In the genomic region with DNA sequence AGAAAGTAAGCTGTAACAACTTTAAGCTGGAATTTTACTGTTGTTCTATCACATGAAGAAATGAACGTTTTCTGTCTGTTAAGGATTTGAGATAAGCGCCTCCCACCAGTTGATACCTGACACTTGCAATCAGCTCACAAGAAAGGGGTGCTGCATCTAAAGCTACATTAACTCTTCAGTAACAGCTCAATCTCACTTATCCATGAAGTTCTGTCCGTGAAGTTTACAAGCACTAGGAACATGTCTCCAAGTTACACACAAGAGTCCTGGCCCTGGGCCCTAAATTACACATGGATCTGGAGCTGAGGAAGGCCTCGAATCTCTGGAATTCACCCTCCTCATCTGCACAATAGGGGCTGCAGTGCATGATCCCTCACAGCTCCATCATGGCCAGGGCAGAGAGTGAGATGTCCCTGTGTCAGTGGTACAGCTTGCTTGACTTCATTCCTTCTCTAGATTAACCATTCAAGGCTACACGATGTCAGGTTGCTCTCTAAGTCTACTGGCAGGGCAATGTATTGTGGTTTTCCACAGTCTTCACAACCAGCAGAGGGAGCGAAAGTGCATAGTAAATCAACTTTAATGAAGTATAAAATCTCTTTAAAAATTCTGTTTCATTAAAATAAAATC, we compare ENCODE assay signal across 9 cellular contexts.
DNase-seq lines count a peak whose midpoint lies in the region; ATAC-seq and TF ChIP-seq lines count a peak whose summit lies in the region.
"Had no signal": no experiment of that assay in that cellular context is flagged by ENCODE, and none has a peak within 500 bp of the region (broad histone marks: within the 10 kb centered on the region; RNA-seq: fewer than 3 reads in every experiment).

No MANE protein-coding gene starts in this region.

- CTCF ChIA-PET in GM10248 (lab: Yijun Ruan, JAX), result interaction anchor here (1.4 to 1.8 kb wide), 4 partner anchors 16 to 488 kb away, joined by 3 to 5 read pairs (median 4); no protein-coding TSS in a partner anchor

- no peaks in the 10 kb centered on the region for H3K9me3 ChIP-seq in endodermal cell (ENCODE audit: control insufficient read depth, low read length)
- H3K9me3 ChIP-seq in osteoblast (ENCODE audit: low read depth, low read length), result no peaks in the 10 kb centered on the region

- no peak overlapping the region for H3K27ac ChIP-seq in endodermal cell (ENCODE audit: low read depth, low read length)
- peak overlapping the region; percentile 67 for H3K27ac ChIP-seq in osteoblast (ENCODE audit: low read depth, low read length)

- DNase-seq in GM10248 (ENCODE audit: extremely low spot score) (no peak), NCI-H1694 treated with DMSO at 0.1 percent for 48 hours (lab: John Stamatoyannopoulos, UW) (peak; percentile 2), endodermal cell (peak; percentile 61), osteoblast (ENCODE audit: insufficient read length, low spot score, missing footprints) (peak; percentile 74)
- DNase-seq in stimulated activated naive CD4-positive, alpha-beta T cell (lab: John Stamatoyannopoulos, UW), result no peak

- H2AFZ ChIP-seq in osteoblast (ENCODE audit: low read length), result peak overlapping the region; percentile 85

- H3K79me2 ChIP-seq in osteoblast (ENCODE audit: insufficient read depth, low read length), result no peaks in the 10 kb centered on the region

- peaks cover 31% of the 10 kb centered on the region for H3K4me1 Mint-ChIP-seq in endodermal cell
- H3K4me1 Mint-ChIP-seq: IgD-negative memory B cell had no signal

- no peaks in the 10 kb centered on the region for H3K27me3 Mint-ChIP-seq in endodermal cell (ENCODE audit: insufficient read depth)

- H3K9me3 Mint-ChIP-seq in endodermal cell, result no peaks in the 10 kb centered on the region
- H3K9me3 Mint-ChIP-seq: IgD-negative memory B cell had no signal

- H3K4me3 ChIP-seq in endodermal cell (ENCODE audit: low read length), result no peak overlapping the region
- H3K4me3 ChIP-seq in osteoblast (ENCODE audit: insufficient read depth, low read length), result peak overlapping the region; percentile 41

- H3K4me1 ChIP-seq in endodermal cell (ENCODE audit: control insufficient read depth, insufficient read depth, low read length), result peaks cover 14% of the 10 kb centered on the region
- H3K4me1 ChIP-seq in osteoblast (ENCODE audit: insufficient read depth, low read length), result peaks cover 39% of the 10 kb centered on the region

- no peak for ATAC-seq in GM19452 (IDR thresholded peaks at IDR 0.05; ENCODE audit: unreplicated experiment)
- ATAC-seq in GM21717 (IDR thresholded peaks at IDR 0.05; ENCODE audit: unreplicated experiment), result no peak
- no peak for ATAC-seq in HG02678 (IDR thresholded peaks at IDR 0.05; ENCODE audit: unreplicated experiment)

- TF ChIP-seq CTCF in GM10248 (IDR thresholded peaks at IDR 0.05; ENCODE audit: control extremely low read depth, extremely low read depth, low read depth, missing control alignments) (peak; percentile 27), endodermal cell (conservative IDR thresholded peaks at IDR 0.05) (peak; percentile 71), osteoblast (IDR thresholded peaks at IDR 0.05; ENCODE audit: extremely low read depth, low read depth, low read length) (peak; percentile 70)

- no peak overlapping the region for H3K4me3 Mint-ChIP-seq in endodermal cell
- H3K4me3 Mint-ChIP-seq: IgD-negative memory B cell had no signal

- no peaks in the 10 kb centered on the region for H4K20me1 ChIP-seq in osteoblast (ENCODE audit: insufficient read depth, low read length)

- WGBS in endodermal cell (ENCODE audit: insufficient coverage in 1 of 2, insufficient read length in 1 of 2), 2 experiments, result 60 to 65% methylated on average over 4 to 6 of the region's 6 CpGs

- H3K27ac Mint-ChIP-seq in endodermal cell, result no peak overlapping the region
- H3K27ac Mint-ChIP-seq: IgD-negative memory B cell had no signal

- H3K4me2 ChIP-seq in osteoblast (ENCODE audit: insufficient read depth, low read length), result peak overlapping the region; percentile 59

- no peaks in the 10 kb centered on the region for H3K36me3 Mint-ChIP-seq in endodermal cell (ENCODE audit: low read depth)
- H3K36me3 Mint-ChIP-seq: IgD-negative memory B cell had no signal

- POLR2A ChIA-PET in GM10248 (lab: Yijun Ruan, JAX), result no interaction called here

- no peaks in the 10 kb centered on the region for H3K36me3 ChIP-seq in endodermal cell (ENCODE audit: control insufficient read depth, insufficient read depth, low read length)
- no peaks in the 10 kb centered on the region for H3K36me3 ChIP-seq in osteoblast (ENCODE audit: insufficient read depth, low read length)

- H3K27me3 ChIP-seq in endodermal cell (ENCODE audit: control insufficient read depth, insufficient read depth, low read length, poor library complexity, severe bottlenecking) (no peaks in the 10 kb centered on the region), osteoblast (ENCODE audit: insufficient read depth, low read length) (no peaks in the 10 kb centered on the region)

- no peak overlapping the region for H3K9ac ChIP-seq in endodermal cell (ENCODE audit: extremely low read depth, low read length, poor library complexity, severe bottlenecking)

Comparison
In these comparisons a context has a peak if more than half of its experiments do, and no peak if none do; other contexts are left out.
1. DNase-seq: peak in NCI-H1694 treated with DMSO at 0.1 percent for 48 hours (single experiment), endodermal cell (single experiment) and osteoblast (single experiment); none in GM10248 (single experiment) and stimulated activated naive CD4-positive, alpha-beta T cell (0 of 6).
2. Peak in every context shown above with its lines, with median percentiles within 50 percentile points of each other: CTCF ChIP-seq.